12 cellular contexts compared by ENCODE assay signal in genomic region chr6:17505062-17505476, GRCh38.
DNase-seq lines count a peak whose midpoint lies in the region; ATAC-seq and TF ChIP-seq lines count a peak whose summit lies in the region.
"Had no signal": no experiment of that assay in that cellular context is flagged by ENCODE, and none has a peak within 500 bp of the region (broad histone marks: within the 10 kb centered on the region; RNA-seq: fewer than 3 reads in every experiment).

No MANE protein-coding gene starts in this region.

- no peak overlapping the region for H3K9ac ChIP-seq in H9 (ENCODE audit: extremely low read depth, insufficient read length, low read length)

- H3K79me1 ChIP-seq in H9 (ENCODE audit: insufficient read depth, low read depth, low read length, poor library complexity, severe bottlenecking) = no peaks in the 10 kb centered on the region

- no peak overlapping the region for H3K23ac ChIP-seq in H9 (ENCODE audit: insufficient read length, low read depth, low read length)

- H2BK12ac ChIP-seq in H9 (ENCODE audit: insufficient read length, low read depth, low read length) = no peak overlapping the region

- WGBS in H9 (ENCODE audit: extremely low coverage, insufficient read length, low lambda C conversion rate) = no CpG with 5 or more reads among the region's 5 CpGs

- no peak overlapping the region for H3K56ac ChIP-seq in H9 (ENCODE audit: insufficient read length, low read depth, low read length)

- H3K4me1 Mint-ChIP-seq in H9 (peaks cover 6 to 8% of the 10 kb centered on the region in 2 experiments), WTC11 (peaks cover 6% of the 10 kb centered on the region)

- H3K27ac ChIP-seq in H9 (ENCODE audit: insufficient read length, low read depth, low read length) (no peak overlapping the region), caudate nucleus (ENCODE audit: low read depth, low read length) (no peak overlapping the region), substantia nigra (ENCODE audit: low read depth, low read length, poor library complexity, severe bottlenecking) (no peak overlapping the region)
- H3K27ac ChIP-seq: tibial nerve had no signal

- H3T11ph ChIP-seq in H9 (ENCODE audit: low read length) = no peak overlapping the region

- TF ChIP-seq CTCF in AG04449 (IDR thresholded peaks at IDR 0.05; ENCODE audit: insufficient read depth, low read length, missing control alignments) = peak; percentile 38
- peak; percentile 63 for TF ChIP-seq CTCF in H9 (conservative IDR thresholded peaks at IDR 0.05)
- TF ChIP-seq CTCF in WTC11 (IDR thresholded peaks at IDR 0.05) = no peak
- peak; percentile 39 for TF ChIP-seq CTCF in kidney epithelial cell (IDR thresholded peaks at IDR 0.05; ENCODE audit: insufficient read depth, low read length, poor library complexity, severe bottlenecking)

- H3K14ac ChIP-seq in H9 (ENCODE audit: insufficient read depth, low read length) = no peak overlapping the region

- H3K9me3 ChIP-seq in H9 (ENCODE audit: control insufficient read depth, low read depth, low read length) = no peaks in the 10 kb centered on the region
- H3K9me3 ChIP-seq: tibial nerve had no signal

- no peak overlapping the region for H2BK15ac ChIP-seq in H9 (ENCODE audit: low read depth, low read length)

- no peak overlapping the region for H4K8ac ChIP-seq in H9 (replicated peaks; ENCODE audit: insufficient read length, low read depth, low read length)

- H2AK5ac ChIP-seq in H9 (ENCODE audit: insufficient read length, low read length) = no peak overlapping the region

- H3K4me3 ChIP-seq in AG04449 (ENCODE audit: low read depth, low read length) = no peak overlapping the region
- H3K4me3 ChIP-seq in kidney epithelial cell (ENCODE audit: low read depth, low read length) = no peak overlapping the region
- H3K4me3 ChIP-seq: tibial nerve had no signal

- H2BK120ac ChIP-seq in H9 (ENCODE audit: low read depth, low read length, poor library complexity, severe bottlenecking) = no peak overlapping the region

- POLR2A ChIA-PET in AG04449 (lab: Yijun Ruan, JAX) (interaction anchor here (0.5 to 1.6 kb wide), 3 partner anchors 12 to 111 kb away, joined by 3 to 5 read pairs (median 3); partner anchors contain the start of gene CAP2), WTC11 (lab: Charles Lee) (no interaction called here)

- H3K27me3 ChIP-seq in H9 (ENCODE audit: insufficient read depth, low read length) (no peaks in the 10 kb centered on the region), kidney epithelial cell (ENCODE audit: control insufficient read depth, insufficient read depth, low read length) (no peaks in the 10 kb centered on the region)
- H3K27me3 ChIP-seq: tibial nerve had no signal

- H2BK5ac ChIP-seq in H9 (ENCODE audit: insufficient read length, low read length) = no peak overlapping the region

- H3K27ac Mint-ChIP-seq in H9 = no peak overlapping the region
- no peak overlapping the region for H3K27ac Mint-ChIP-seq in WTC11

- peak; percentile 84 for ATAC-seq in WTC11

- H3K36me3 Mint-ChIP-seq in H9 (ENCODE audit: insufficient read depth in 1 of 3, low read depth in 3 of 3) = peaks cover 0 to 1% (median 0%) of the 10 kb centered on the region in 3 experiments; a peak in 1 of 7 replicates
- H3K36me3 Mint-ChIP-seq in WTC11 = no peaks in the 10 kb centered on the region

- no peaks in the 10 kb centered on the region for H3K9me3 Mint-ChIP-seq in H9
- no peaks in the 10 kb centered on the region for H3K9me3 Mint-ChIP-seq in WTC11

- H3K23me2 ChIP-seq in H9 (ENCODE audit: insufficient read length, low read depth, low read length, poor library complexity, severe bottlenecking) = no peaks in the 10 kb centered on the region

- DNase-seq in AG04449 (ENCODE audit: low read depth, low spot score) = no peak
- DNase-seq in H9 = no peak
- DNase-seq in WTC11 (ENCODE audit: low spot score) = no peak
- no peak for DNase-seq in kidney epithelial cell (ENCODE audit: low read depth)
- DNase-seq in C1 segment of cervical spinal cord (lab: John Stamatoyannopoulos, UW) = no peak
- DNase-seq in caudate nucleus (lab: John Stamatoyannopoulos, UW) = no peak
- DNase-seq in T-helper 1 cell = no peak
- DNase-seq in substantia nigra (lab: John Stamatoyannopoulos, UW) = no peak
- DNase-seq: activated effector memory CD4-positive, alpha-beta T cell treated with anti-CD3 and anti-CD28 coated beads, Interleukin-2, amount 50 U/mL, for 16 hours; Calu3; hypothalamus had no signal

- no peak overlapping the region for H2BK20ac ChIP-seq in H9 (ENCODE audit: low read depth, low read length, poor library complexity, severe bottlenecking)

- no peak overlapping the region for H4K91ac ChIP-seq in H9 (ENCODE audit: insufficient read length, low read depth, low read length)

- no peaks in the 10 kb centered on the region for H3K79me2 ChIP-seq in H9 (ENCODE audit: insufficient read depth, low read length)

- H3K4ac ChIP-seq in H9 (ENCODE audit: low read depth, low read length) = no peak overlapping the region

- H2AFZ ChIP-seq in H9 (ENCODE audit: low read length) = no peak overlapping the region

- H3K27me3 Mint-ChIP-seq in H9 (ENCODE audit: low read depth) = no peaks in the 10 kb centered on the region
- no peaks in the 10 kb centered on the region for H3K27me3 Mint-ChIP-seq in WTC11 (ENCODE audit: low read depth)

- CTCF ChIA-PET in AG04449 (lab: Yijun Ruan, JAX) = interaction anchor here (0.7 to 2.3 kb wide), 25 partner anchors 9 to 352 kb away, joined by 3 to 25 read pairs (median 4); no protein-coding TSS in a partner anchor
- CTCF ChIA-PET in WTC11 (lab: Charles Lee) = interaction anchor here (0.8 to 2.3 kb wide), 12 partner anchors 9 to 304 kb away, joined by 3 to 8 read pairs (median 5); partner anchors contain the start of gene RBM24

- no peaks in the 10 kb centered on the region for H3K36me3 ChIP-seq in kidney epithelial cell (ENCODE audit: control insufficient read depth, insufficient read depth, low read length)
- H3K36me3 ChIP-seq: tibial nerve had no signal

- no peaks in the 10 kb centered on the region for H4K20me1 ChIP-seq in H9 (ENCODE audit: control insufficient read depth, insufficient read depth, insufficient read length)

- H3K4me3 Mint-ChIP-seq in H9 = no peak overlapping the region
- no peak overlapping the region for H3K4me3 Mint-ChIP-seq in WTC11

- no peak overlapping the region for H4K5ac ChIP-seq in H9 (ENCODE audit: insufficient read length, low read depth, low read length)

- peaks cover 4% of the 10 kb centered on the region; the same call in 1 of the 2 replicates for H3K4me1 ChIP-seq in H9 (ENCODE audit: insufficient read depth, low read length)
- H3K4me1 ChIP-seq: tibial nerve had no signal

- H3K18ac ChIP-seq in H9 (ENCODE audit: insufficient read length, low read depth, low read length) = no peak overlapping the region

- H3K4me2 ChIP-seq in H9 (ENCODE audit: insufficient read depth, insufficient read length, low read length) = no peak overlapping the region

TF ChIP-seq in WTC11, 78 proteins besides CTCF, POLR2A, EP300 and RAD21:
- TF ChIP-seq MYBL2 (CRISPR knock-in tag; IDR thresholded peaks at IDR 0.05) = no peak
